ENCODE assay signal across 8 cellular contexts in the genomic region with DNA sequence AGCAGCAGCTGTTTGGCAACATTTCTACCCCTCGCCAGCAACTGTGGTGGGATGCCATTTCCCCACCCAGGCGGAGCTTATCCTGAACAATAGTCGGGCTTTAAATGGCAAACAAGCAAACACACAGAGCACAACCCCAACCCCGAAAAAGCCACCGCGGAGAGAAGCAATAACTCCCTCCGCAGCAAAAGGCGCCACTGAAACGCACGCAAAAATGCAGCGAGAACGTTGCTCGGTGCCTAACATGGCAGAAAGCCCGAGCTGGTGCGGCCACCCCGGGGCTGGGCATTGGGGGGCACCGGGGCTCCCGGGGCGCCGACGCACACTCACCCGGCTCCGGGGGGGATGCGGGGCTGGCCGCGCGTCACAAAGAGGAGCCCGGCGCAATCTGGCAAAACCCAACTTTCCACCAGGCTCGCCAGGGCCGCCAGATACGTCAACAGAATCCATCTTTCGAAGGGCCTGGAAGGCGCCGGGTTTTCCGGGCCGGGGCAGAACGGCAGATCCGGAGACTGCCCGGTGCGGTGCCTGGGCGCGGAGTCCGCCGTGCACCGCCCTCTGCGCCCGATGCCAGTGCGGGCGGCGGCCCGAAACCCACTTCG. TPM values are rescaled to one million over a fixed set of nuclear protein-coding genes. Genes with fewer than 3 reads are reported as not detected.
DNase-seq lines count a peak whose midpoint lies in the region; ATAC-seq and TF ChIP-seq lines count a peak whose summit lies in the region.

No MANE protein-coding gene starts in this region.

- H3K36me3 ChIP-seq in mucosa of stomach (ENCODE audit: control insufficient read depth, insufficient read depth, low read length), result no peaks in the 10 kb centered on the region

- no peaks in the 10 kb centered on the region for H3K4me1 Mint-ChIP-seq in natural killer cell
- H3K4me1 Mint-ChIP-seq in natural killer cell treated with Interleukin-12 subunit alpha and Interleukin-12 subunit beta and Interleukin-15 and Interleukin-18, amount 100 ng/mL, for 72 hours (ENCODE audit: low read depth in 2 of 2), result no peaks in the 10 kb centered on the region

- H3K27me3 ChIP-seq in mucosa of stomach (ENCODE audit: control insufficient read depth, insufficient read depth, low read length), result no peaks in the 10 kb centered on the region

- no peak overlapping the region for H3K27ac Mint-ChIP-seq in natural killer cell
- no peak overlapping the region for H3K27ac Mint-ChIP-seq in natural killer cell treated with Interleukin-12 subunit alpha and Interleukin-12 subunit beta and Interleukin-15 and Interleukin-18, amount 100 ng/mL, for 72 hours

- H3K9me3 Mint-ChIP-seq in natural killer cell, result peaks cover 0 to 2% of the 10 kb centered on the region in 2 donors
- H3K9me3 Mint-ChIP-seq in natural killer cell treated with Interleukin-12 subunit alpha and Interleukin-12 subunit beta and Interleukin-15 and Interleukin-18, amount 100 ng/mL, for 72 hours, result no peaks in the 10 kb centered on the region

- DNase-seq in natural killer cell (no peak), choroid plexus epithelial cell (ENCODE audit: low read depth) (peak; percentile 2), amniotic stem cell (lab: John Stamatoyannopoulos, UW) (no peak), NCI-H2107 (lab: John Stamatoyannopoulos, UW) (no peak)
- DNase-seq in natural killer cell treated with Interleukin-12 subunit alpha and Interleukin-12 subunit beta and Interleukin-15 and Interleukin-18, amount 100 ng/mL, for 72 hours (ENCODE audit: low spot score), result no peak

- ATAC-seq in natural killer cell (no peak), GM21528 (IDR thresholded peaks at IDR 0.05; ENCODE audit: low FRiP score, unreplicated experiment) (no peak), GM18498 (IDR thresholded peaks at IDR 0.05; ENCODE audit: unreplicated experiment) (no peak)
- ATAC-seq in natural killer cell treated with Interleukin-12 subunit alpha and Interleukin-12 subunit beta and Interleukin-15 and Interleukin-18, amount 100 ng/mL, for 72 hours, result no peak

- H3K4me3 Mint-ChIP-seq in natural killer cell, result peak overlapping the region; percentile 51
- no peak overlapping the region for H3K4me3 Mint-ChIP-seq in natural killer cell treated with Interleukin-12 subunit alpha and Interleukin-12 subunit beta and Interleukin-15 and Interleukin-18, amount 100 ng/mL, for 72 hours

- peaks cover 4% of the 10 kb centered on the region for H3K4me1 ChIP-seq in mucosa of stomach (ENCODE audit: control insufficient read depth, insufficient read depth, low read length)

- H3K27me3 Mint-ChIP-seq in natural killer cell (ENCODE audit: low read depth in 2 of 2), result peaks cover 27 to 79% of the 10 kb centered on the region in 2 donors
- H3K27me3 Mint-ChIP-seq in natural killer cell treated with Interleukin-12 subunit alpha and Interleukin-12 subunit beta and Interleukin-15 and Interleukin-18, amount 100 ng/mL, for 72 hours, result peaks cover 41 to 42% of the 10 kb centered on the region in 2 donors

- no peaks in the 10 kb centered on the region for H3K36me3 Mint-ChIP-seq in natural killer cell
- H3K36me3 Mint-ChIP-seq in natural killer cell treated with Interleukin-12 subunit alpha and Interleukin-12 subunit beta and Interleukin-15 and Interleukin-18, amount 100 ng/mL, for 72 hours, result no peaks in the 10 kb centered on the region

- no peaks in the 10 kb centered on the region for H3K9me3 ChIP-seq in mucosa of stomach (ENCODE audit: control insufficient read depth, low read length)

- intact Hi-C loops in natural killer cell (cut with micrococcal nuclease), result no loop called here

- H3K9ac ChIP-seq in mucosa of stomach (ENCODE audit: low read length), result peak overlapping the region; percentile 47

- TF ChIP-seq CTCF in natural killer cell (IDR thresholded peaks at IDR 0.05), result no peak
- TF ChIP-seq CTCF in choroid plexus epithelial cell (conservative IDR thresholded peaks at IDR 0.05; ENCODE audit: low read depth, low read length), result no peak

- H3K4me3 ChIP-seq in choroid plexus epithelial cell (ENCODE audit: low read depth, low read length) (peak overlapping the region; percentile 24), mucosa of stomach (ENCODE audit: low read length) (peak overlapping the region; percentile 36)

RNA-seq across cellular contexts. Expression of gene RAI2, which starts 0.8 kb away (rescaled TPM):
- total RNA-seq in natural killer cell, result not detected
- total RNA-seq in natural killer cell treated with Interleukin-12 subunit alpha and Interleukin-12 subunit beta and Interleukin-15 and Interleukin-18, amount 100 ng/mL, for 72 hours, result 1 to 10 TPM in 1 of 2 donors, not detected in 1; 1.1 TPM
